19 cellular contexts compared by ENCODE assay signal in the genomic region with DNA sequence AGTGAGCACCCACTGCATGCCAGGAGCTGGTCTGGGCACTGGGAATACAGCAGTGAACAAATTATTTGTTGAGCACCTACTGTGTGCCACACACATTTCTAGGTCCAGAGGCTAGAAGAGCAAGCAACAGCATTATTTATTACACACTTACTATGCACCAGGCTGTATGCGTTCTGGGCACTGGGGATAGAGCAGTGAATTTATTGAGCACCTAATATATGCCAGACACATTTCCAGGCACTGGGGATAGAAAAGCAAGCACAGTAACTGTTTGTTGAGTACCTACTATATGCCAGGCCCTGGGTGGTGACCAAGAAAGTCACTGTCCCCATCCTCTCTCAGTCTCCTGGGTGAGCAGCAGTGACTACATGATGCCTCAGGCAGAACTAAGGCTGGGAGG.
"Had no signal": no experiment of that assay in that cellular context is flagged by ENCODE, and none has a peak within 500 bp of the region (broad histone marks: within the 10 kb centered on the region; RNA-seq: fewer than 3 reads in every experiment).

No MANE protein-coding gene starts in this region.

- H3K27me3 Mint-ChIP-seq: naive thymus-derived CD4-positive, alpha-beta T cell had no signal

- H3K4me3 ChIP-seq: colonic mucosa, right lobe of liver, spleen, suprapubic skin, upper lobe of right lung had no signal

- H3K36me3 Mint-ChIP-seq: activated naive CD4-positive, alpha-beta T cell treated with anti-CD3 and anti-CD28 coated beads, Interleukin-2, amount 50 U/mL, for 72 hours; immature natural killer cell; naive thymus-derived CD4-positive, alpha-beta T cell; stimulated activated memory B cell treated with anti-CD40 and anti-IgM and Interleukin-4, amounts not matched to agents 10 μg/mL and 1 μg/mL and 100 μg/mL, for 72 hours had no signal

- H3K9me3 Mint-ChIP-seq: activated naive CD4-positive, alpha-beta T cell treated with anti-CD3 and anti-CD28 coated beads, Interleukin-2, amount 50 U/mL, for 72 hours; activated T-helper 1 cell treated with anti-CD3 and anti-CD28 coated beads, Interleukin-12 subunit alpha, Interleukin-12 subunit beta, Interleukin-2, Interleukin-4 antibody, amounts not matched to agents 30 ng/mL and 10 ng/mL and 1 ng/mL, durations not matched to agents 14 hours and 24 hours and 36 hours; immature natural killer cell had no signal

- ATAC-seq: activated naive CD4-positive, alpha-beta T cell treated with anti-CD3 and anti-CD28 coated beads, Interleukin-2, amount 50 U/mL, for 72 hours; naive thymus-derived CD4-positive, alpha-beta T cell; right lobe of liver; stimulated activated memory B cell treated with anti-CD40 and anti-IgM and Interleukin-4, amounts not matched to agents 10 μg/mL and 1 μg/mL and 100 μg/mL, for 72 hours; upper lobe of right lung had no signal

- H3K4me1 ChIP-seq: colonic mucosa, parathyroid adenoma had no signal

- H3K27ac ChIP-seq: colonic mucosa, neutrophil, parathyroid adenoma, right lobe of liver, upper lobe of right lung had no signal

- DNase-seq: activated CD4-positive, alpha-beta T cell treated with anti-CD3 and anti-CD28 coated beads, Interleukin-2, amount 50 U/mL, for 48 hours; activated gamma-delta T cell treated with Interleukin-2 at 50 U/mL for 16 hours; activated T-cell treated with anti-CD3 and anti-CD28 coated beads for 4 hours; colonic mucosa; immature natural killer cell; mesendoderm; naive thymus-derived CD4-positive, alpha-beta T cell; right lobe of liver; spleen; stimulated activated CD4-positive, alpha-beta T cell treated with anti-CD3 and anti-CD28 coated beads, Interleukin-4, amount 100 ng/mL, for 4 hours; SW 1271; T-helper 2 cell; upper lobe of right lung had no signal

- H3K27ac Mint-ChIP-seq: activated naive CD4-positive, alpha-beta T cell treated with anti-CD3 and anti-CD28 coated beads, Interleukin-2, amount 50 U/mL, for 72 hours; activated T-helper 1 cell treated with anti-CD3 and anti-CD28 coated beads, Interleukin-12 subunit alpha, Interleukin-12 subunit beta, Interleukin-2, Interleukin-4 antibody, amounts not matched to agents 30 ng/mL and 10 ng/mL and 1 ng/mL, durations not matched to agents 14 hours and 24 hours and 36 hours; immature natural killer cell; stimulated activated memory B cell treated with anti-CD40 and anti-IgM and Interleukin-4, amounts not matched to agents 10 μg/mL and 1 μg/mL and 100 μg/mL, for 72 hours had no signal

- H3K27me3 ChIP-seq: colonic mucosa, neutrophil, right lobe of liver, spleen, suprapubic skin, upper lobe of right lung had no signal

- H3K36me3 ChIP-seq: colonic mucosa, neutrophil, right lobe of liver, spleen, suprapubic skin, upper lobe of right lung had no signal

- H3K9me3 ChIP-seq: colonic mucosa, neutrophil, right lobe of liver, spleen, suprapubic skin, upper lobe of right lung had no signal

- H3K4me3 Mint-ChIP-seq: activated T-helper 1 cell treated with anti-CD3 and anti-CD28 coated beads, Interleukin-12 subunit alpha, Interleukin-12 subunit beta, Interleukin-2, Interleukin-4 antibody, amounts not matched to agents 30 ng/mL and 10 ng/mL and 1 ng/mL, durations not matched to agents 14 hours and 24 hours and 36 hours; immature natural killer cell; naive thymus-derived CD4-positive, alpha-beta T cell; stimulated activated memory B cell treated with anti-CD40 and anti-IgM and Interleukin-4, amounts not matched to agents 10 μg/mL and 1 μg/mL and 100 μg/mL, for 72 hours had no signal
